In the genomic region with DNA sequence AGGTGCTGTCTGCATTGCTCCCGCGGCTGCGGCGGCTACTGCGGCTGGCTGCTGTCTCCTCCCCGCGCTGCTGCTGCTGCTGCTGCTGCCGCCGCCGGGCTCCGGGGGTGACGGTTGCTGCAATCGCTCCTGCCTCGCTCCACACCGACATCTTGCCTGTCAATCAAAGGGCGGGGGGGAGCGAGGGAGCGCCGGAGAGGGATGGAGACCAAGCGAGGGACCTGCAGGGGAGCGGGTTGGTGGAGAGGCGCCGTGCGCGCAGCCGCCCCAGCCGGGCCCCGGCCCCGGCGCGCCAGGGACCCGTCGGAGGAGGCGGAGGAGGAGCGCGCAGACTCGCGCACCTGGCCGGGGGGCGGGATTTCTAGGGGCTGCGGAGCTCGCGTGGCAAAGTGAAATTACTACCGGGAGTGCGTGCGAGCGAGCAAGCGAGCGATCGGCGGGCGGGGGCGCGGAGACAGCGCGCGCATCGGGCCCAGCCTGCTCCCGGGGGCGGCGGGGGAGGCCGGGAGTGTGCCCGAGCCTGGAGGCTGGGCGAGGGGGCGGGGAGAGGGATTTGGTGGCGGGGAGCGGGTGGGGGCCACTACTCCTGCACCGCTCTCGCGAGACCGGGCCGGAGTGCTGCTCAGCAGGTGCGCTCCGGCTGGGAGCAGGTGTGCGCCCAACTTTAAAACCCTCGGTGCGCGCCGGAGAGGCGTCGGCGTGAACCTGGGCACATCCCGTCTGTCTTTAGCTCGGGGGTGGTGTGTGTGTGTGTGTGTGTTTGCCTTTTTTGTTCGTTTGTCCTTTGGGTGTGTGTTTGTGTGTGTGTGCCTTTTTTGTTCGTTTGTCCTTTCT, we compare ENCODE assay signal across 9 cellular contexts. TPM values are rescaled to one million over a fixed set of nuclear protein-coding genes. Genes with fewer than 3 reads are reported as not detected.
DNase-seq lines count a peak whose midpoint lies in the region; ATAC-seq, FAIRE-seq and TF ChIP-seq lines count a peak whose summit lies in the region.
"Had no signal": no experiment of that assay in that cellular context is flagged by ENCODE, and none has a peak within 500 bp of the region (broad histone marks: within the 10 kb centered on the region; RNA-seq: fewer than 3 reads in every experiment).

A gene (minus strand): TSS at position 165 of the 834 bp plus-strand sequence. CDS start 735 bp downstream, outside the sequence.

- ATAC-seq in GM19351 (IDR thresholded peaks at IDR 0.05; ENCODE audit: unreplicated experiment), result peak; percentile 82

- no peak within 1 kb of the TSS for H3K27ac ChIP-seq in smooth muscle cell (ENCODE audit: low read depth)
- H3K27ac ChIP-seq: HL-60 had no signal

- H3F3A ChIP-seq in smooth muscle cell (ENCODE audit: low read depth), result no peaks in the 10 kb centered on the region

- POLR2A ChIA-PET in BJ (lab: Charles Lee), result no interaction called here

- H3K27me3 Mint-ChIP-seq in activated naive CD8-positive, alpha-beta T cell, result peaks cover 49% of the 10 kb centered on the region

- DNase-seq in BJ (ENCODE audit: low read depth) (no peak), HTR-8/SVneo (ENCODE audit: insufficient read length, low spot score) (peak; percentile 65), RPMI8226 (peak; percentile 95), smooth muscle cell (lab: John Stamatoyannopoulos, UW; ENCODE audit: unreplicated experiment) (no peak), RCC 7860 (ENCODE audit: low spot score) (no peak)

- FAIRE-seq in HTR-8/SVneo (lab: Jason Lieb, UNC), result peak; percentile 66
- FAIRE-seq in RCC 7860 (lab: Jason Lieb, UNC), result no peak

- H3K4me2 ChIP-seq in smooth muscle cell, result peak within 1 kb of the TSS; percentile 92

- H3K36me3 ChIP-seq in BJ (ENCODE audit: control insufficient read depth, insufficient read depth, low read length) (no peaks in the 10 kb centered on the region), smooth muscle cell (ENCODE audit: low read depth) (no peaks in the 10 kb centered on the region)

- 2% methylated on average over 56 of the region's 86 CpGs for WGBS in smooth muscle cell (ENCODE audit: low lambda C conversion rate)

- peaks cover 9% of the 10 kb centered on the region for H3K4me1 Mint-ChIP-seq in activated naive CD8-positive, alpha-beta T cell (ENCODE audit: low read depth)

- no peaks in the 10 kb centered on the region for H4K20me1 ChIP-seq in smooth muscle cell (ENCODE audit: low read depth)

- H3K4me1 ChIP-seq in smooth muscle cell (ENCODE audit: low read depth), result peaks cover 4% of the 10 kb centered on the region

- no peaks in the 10 kb centered on the region for H3K9me3 ChIP-seq in smooth muscle cell (replicated peaks; ENCODE audit: low read depth)

- peak within 1 kb of the TSS; percentile 34 for H3K4me3 ChIP-seq in BJ (ENCODE audit: low read depth, low read length)
- H3K4me3 ChIP-seq in iPS-11a (ENCODE audit: low read depth, low read length), result peak within 1 kb of the TSS; percentile 68
- peak within 1 kb of the TSS; percentile 58 for H3K4me3 ChIP-seq in smooth muscle cell

- H3K4me3 Mint-ChIP-seq in activated naive CD8-positive, alpha-beta T cell, result peak within 1 kb of the TSS; percentile 82

- CTCF ChIA-PET in BJ (lab: Yijun Ruan, JAX), result no interaction called here

- H3K79me2 ChIP-seq in smooth muscle cell (ENCODE audit: low read depth), result no peaks in the 10 kb centered on the region

- TF ChIP-seq CTCF in BJ (IDR thresholded peaks at IDR 0.05; ENCODE audit: insufficient read depth, low read depth, low read length) (no peak), smooth muscle cell (IDR thresholded peaks at IDR 0.05; ENCODE audit: borderline replicate concordance, insufficient read depth, poor library complexity, severe bottlenecking) (no peak)

- peak within 1 kb of the TSS; percentile 72 for H2AFZ ChIP-seq in smooth muscle cell (ENCODE audit: low read depth)

- H3K27me3 ChIP-seq in BJ (ENCODE audit: control insufficient read depth, insufficient read depth, low read length) (peaks cover 9% of the 10 kb centered on the region), smooth muscle cell (ENCODE audit: low read depth) (peaks cover 59% of the 10 kb centered on the region)

- no peak within 1 kb of the TSS for H3K27ac Mint-ChIP-seq in activated naive CD8-positive, alpha-beta T cell

- peaks cover 7% of the 10 kb centered on the region for H3K9me3 Mint-ChIP-seq in activated naive CD8-positive, alpha-beta T cell (ENCODE audit: low read depth)

- peaks cover 3% of the 10 kb centered on the region for H3K36me3 Mint-ChIP-seq in activated naive CD8-positive, alpha-beta T cell

- H3K9ac ChIP-seq in smooth muscle cell (ENCODE audit: low read depth), result no peak within 1 kb of the TSS

RNA-seq across cellular contexts. Expression of the gene that starts here (rescaled TPM):
- polyA plus RNA-seq in BJ (2011; rRNA removed) (not detected in 2 replicates), smooth muscle cell (not detected in 2 replicates)
- not detected in 2 replicates for polyA minus RNA-seq in BJ (2011; rRNA and poly(A)+ RNA removed)
- 0.04 TPM in 2 replicates for total RNA-seq in smooth muscle cell

Comparison
In these comparisons a context has a peak if more than half of its experiments do, and no peak if none do; other contexts are left out.
1. DNase-seq: peak in HTR-8/SVneo (single experiment) and RPMI8226 (single experiment); none in BJ (single experiment), smooth muscle cell (single experiment) and RCC 7860 (single experiment).
2. Peak in every context shown above with its lines, with median percentiles within 50 percentile points of each other: H3K4me3 ChIP-seq.